In the genomic region with DNA sequence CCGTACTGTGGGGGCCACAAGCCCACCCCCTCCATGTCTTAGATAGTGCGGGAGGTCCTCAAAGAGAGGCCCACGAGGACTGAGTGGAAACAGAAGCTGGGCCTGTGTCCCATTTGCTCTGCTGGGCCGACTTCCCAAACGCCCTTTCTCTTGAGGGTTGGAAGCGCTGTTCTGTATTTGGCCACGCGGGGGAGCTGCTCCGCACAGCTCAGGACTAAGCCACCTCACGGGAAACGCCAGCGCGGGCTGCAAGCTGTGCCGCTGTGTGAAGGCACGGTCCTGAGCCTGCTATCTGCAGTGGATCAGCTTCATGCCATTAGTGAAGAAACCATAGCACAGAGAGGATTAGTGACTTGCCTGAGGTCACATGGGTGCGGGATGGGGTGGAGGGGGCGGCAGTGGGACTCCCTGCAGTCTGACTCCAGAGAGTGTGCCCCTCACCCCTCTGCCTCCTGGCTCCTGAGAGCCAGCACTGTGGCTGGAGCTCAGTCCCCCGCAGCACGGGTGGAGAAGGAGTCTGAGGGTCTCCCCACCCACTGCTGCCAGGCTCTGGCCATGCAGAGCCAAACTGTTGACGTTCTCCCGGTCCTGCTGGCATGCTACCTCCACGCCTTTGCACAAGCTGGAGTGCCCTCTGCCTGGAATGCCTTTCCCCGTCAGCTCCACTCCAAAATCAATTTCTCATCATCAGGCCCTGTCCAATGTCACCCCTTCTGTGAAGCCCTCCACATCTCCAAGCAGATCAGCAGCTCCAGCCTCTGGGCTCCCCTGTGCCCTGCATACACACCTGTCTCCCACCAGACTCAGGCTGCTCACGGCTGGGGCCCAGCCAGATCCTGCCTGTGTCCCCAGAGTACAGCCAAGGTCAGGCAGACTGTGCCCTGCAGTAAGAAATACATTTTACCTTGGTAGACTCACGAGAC, we compare ENCODE assay signal across 1 cellular context.
TF ChIP-seq lines count a peak whose summit lies in the region.

No MANE protein-coding gene starts in this region.

TF ChIP-seq in A549, 52 proteins besides CTCF, POLR2A, EP300 and RAD21 (continued from another document):
- TF ChIP-seq, protein P1, sequence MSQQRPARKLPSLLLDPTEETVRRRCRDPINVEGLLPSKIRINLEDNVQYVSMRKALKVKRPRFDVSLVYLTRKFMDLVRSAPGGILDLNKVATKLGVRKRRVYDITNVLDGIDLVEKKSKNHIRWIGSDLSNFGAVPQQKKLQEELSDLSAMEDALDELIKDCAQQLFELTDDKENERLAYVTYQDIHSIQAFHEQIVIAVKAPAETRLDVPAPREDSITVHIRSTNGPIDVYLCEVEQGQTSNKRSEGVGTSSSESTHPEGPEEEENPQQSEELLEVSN (IDR thresholded peaks at IDR 0.05; ENCODE audit: borderline replicate concordance, low read depth), result no peak
